ENCODE assay signal across 28 cellular contexts in the genomic region with DNA sequence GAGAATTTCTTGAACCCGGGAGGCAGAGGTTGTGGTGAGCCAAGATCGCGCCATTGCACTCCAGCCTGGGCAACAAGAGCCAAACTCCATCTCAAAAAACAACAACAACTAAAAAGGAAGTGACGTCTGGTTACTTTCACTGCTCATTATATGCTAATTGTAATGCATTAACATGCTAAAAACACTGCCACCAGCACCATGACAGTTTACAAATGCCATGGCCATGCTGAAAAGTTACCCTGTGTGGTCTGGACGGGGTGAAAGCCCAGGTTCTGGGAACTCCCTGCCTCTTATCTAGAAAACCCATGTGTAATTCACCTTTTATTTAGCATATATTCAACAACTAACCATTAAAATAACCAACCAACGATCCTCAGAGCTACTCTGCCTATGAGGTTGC. TPM values are rescaled to one million over a fixed set of nuclear protein-coding genes. Genes with fewer than 3 reads are reported as not detected.
DNase-seq lines count a peak whose midpoint lies in the region; ATAC-seq lines count a peak whose summit lies in the region.
"Had no signal": no experiment of that assay in that cellular context is flagged by ENCODE, and none has a peak within 500 bp of the region (broad histone marks: within the 10 kb centered on the region; RNA-seq: fewer than 3 reads in every experiment).

No MANE protein-coding gene starts in this region.

- no peak overlapping the region for H3K4me3 ChIP-seq in naive thymus-derived CD4-positive, alpha-beta T cell (ENCODE audit: low read length)
- H3K4me3 ChIP-seq: BLaER1 treated with 17β-estradiol and CSF1 and Interleukin-3, amounts not matched to agents 10 nM and 100 nM; esophagus squamous epithelium; lung; SJCRH30; thyroid gland had no signal

- DNase-seq in activated naive CD8-positive, alpha-beta T cell treated with anti-CD3 and anti-CD28 coated beads for 36 hours, result no peak
- DNase-seq in activated naive CD8-positive, alpha-beta T cell treated with anti-CD3 and anti-CD28 coated beads, Interleukin-2, amount 50 U/mL, for 24 hours, result no peak
- DNase-seq in naive thymus-derived CD4-positive, alpha-beta T cell, result no peak
- DNase-seq in central memory CD4-positive, alpha-beta T cell, result no peak
- DNase-seq in iPS-NIHi11 (ENCODE audit: low spot score), result no peak
- DNase-seq: activated B cell treated with CpG ODN at 0.5 μM for 24 hours; activated CD4-positive, alpha-beta T cell treated with anti-CD3 and anti-CD28 coated beads, Interleukin-2, amount 50 U/mL, for 48 hours; activated gamma-delta T cell; activated T-cell treated with anti-CD3 and anti-CD28 coated beads for 4 hours; cortex of kidney; DND-41; esophagus squamous epithelium; H9; NCI-H1105 treated with DMSO at 0.1 percent for 48 hours; NCI-H1930; NCI-H526 treated with DMSO at 0.1 percent for 48 hours; nucleus accumbens; SJCRH30; stimulated activated naive CD8-positive, alpha-beta T cell treated with anti-CD3 and anti-CD28 coated beads, Interleukin-15, amount 100 ng/mL, for 72 hours; thyroid gland had no signal

- no peaks in the 10 kb centered on the region for H3K9me3 ChIP-seq in naive thymus-derived CD4-positive, alpha-beta T cell (ENCODE audit: control insufficient read depth in 2 of 3, low read length in 3 of 3)
- H3K9me3 ChIP-seq: esophagus squamous epithelium, SJCRH30, thyroid gland had no signal

- H3K27ac Mint-ChIP-seq in activated naive CD8-positive, alpha-beta T cell, result peak overlapping the region; percentile 22
- H3K27ac Mint-ChIP-seq in activated naive CD8-positive, alpha-beta T cell treated with anti-CD3 and anti-CD28 coated beads for 36 hours, result no peak overlapping the region
- no peak overlapping the region for H3K27ac Mint-ChIP-seq in activated naive CD8-positive, alpha-beta T cell treated with anti-CD3 and anti-CD28 coated beads, Interleukin-2, amount 50 U/mL, for 24 hours
- peak overlapping the region in 8 of 9 donors; percentile 8 to 97 (median 70) for H3K27ac Mint-ChIP-seq in naive thymus-derived CD4-positive, alpha-beta T cell
- H3K27ac Mint-ChIP-seq: activated B cell treated with CpG ODN at 0.5 μM for 24 hours; stimulated activated naive CD8-positive, alpha-beta T cell treated with anti-CD3 and anti-CD28 coated beads, Interleukin-15, amount 100 ng/mL, for 72 hours had no signal

- peaks cover 14% of the 10 kb centered on the region for H3K4me1 Mint-ChIP-seq in activated naive CD8-positive, alpha-beta T cell (ENCODE audit: low read depth)
- H3K4me1 Mint-ChIP-seq in activated naive CD8-positive, alpha-beta T cell treated with anti-CD3 and anti-CD28 coated beads for 36 hours, result peaks cover 12% of the 10 kb centered on the region
- peaks cover 14% of the 10 kb centered on the region for H3K4me1 Mint-ChIP-seq in activated naive CD8-positive, alpha-beta T cell treated with anti-CD3 and anti-CD28 coated beads, Interleukin-2, amount 50 U/mL, for 24 hours
- peaks cover 7 to 15% (median 11%) of the 10 kb centered on the region in 7 donors for H3K4me1 Mint-ChIP-seq in naive thymus-derived CD4-positive, alpha-beta T cell

- H3K27me3 ChIP-seq in naive thymus-derived CD4-positive, alpha-beta T cell (ENCODE audit: control insufficient read depth in 2 of 2, insufficient read depth in 2 of 2, low read length in 2 of 2), result no peaks in the 10 kb centered on the region
- H3K27me3 ChIP-seq: BLaER1 treated with 17β-estradiol and CSF1 and Interleukin-3, amounts not matched to agents 10 nM and 100 nM; esophagus squamous epithelium; SJCRH30; thyroid gland had no signal

- intact Hi-C loops in naive thymus-derived CD4-positive, alpha-beta T cell (cut with micrococcal nuclease), result loop anchor here in 1 of 2 donors (5.0 kb wide), 1 partner anchor 173 kb away; no protein-coding TSS in a partner anchor

- POLR2A ChIA-PET in naive thymus-derived CD4-positive, alpha-beta T cell (lab: Charles Lee), result interaction anchor here (0.6 kb wide), 1 partner anchor 352 kb away, joined by 3 read pairs; no protein-coding TSS in a partner anchor

- H3K36me3 ChIP-seq in naive thymus-derived CD4-positive, alpha-beta T cell (ENCODE audit: control insufficient read depth in 2 of 3, insufficient read depth in 3 of 3, low read length in 3 of 3), result no peaks in the 10 kb centered on the region
- H3K36me3 ChIP-seq: BLaER1 treated with 17β-estradiol and CSF1 and Interleukin-3, amounts not matched to agents 10 nM and 100 nM; esophagus squamous epithelium; SJCRH30; thyroid gland had no signal

- H3K4me3 Mint-ChIP-seq in activated naive CD8-positive, alpha-beta T cell, result peak overlapping the region; percentile 54
- no peak overlapping the region for H3K4me3 Mint-ChIP-seq in activated naive CD8-positive, alpha-beta T cell treated with anti-CD3 and anti-CD28 coated beads for 36 hours
- H3K4me3 Mint-ChIP-seq in activated naive CD8-positive, alpha-beta T cell treated with anti-CD3 and anti-CD28 coated beads, Interleukin-2, amount 50 U/mL, for 24 hours, result peak overlapping the region; percentile 1
- H3K4me3 Mint-ChIP-seq in naive thymus-derived CD4-positive, alpha-beta T cell, result peak overlapping the region in 9 of 10 donors; percentile 31 to 95 (median 60)
- H3K4me3 Mint-ChIP-seq: activated B cell treated with CpG ODN at 0.5 μM for 24 hours had no signal

- H3K27me3 Mint-ChIP-seq in activated naive CD8-positive, alpha-beta T cell, result no peaks in the 10 kb centered on the region
- H3K27me3 Mint-ChIP-seq in activated naive CD8-positive, alpha-beta T cell treated with anti-CD3 and anti-CD28 coated beads for 36 hours, result no peaks in the 10 kb centered on the region
- H3K27me3 Mint-ChIP-seq in activated naive CD8-positive, alpha-beta T cell treated with anti-CD3 and anti-CD28 coated beads, Interleukin-2, amount 50 U/mL, for 24 hours, result no peaks in the 10 kb centered on the region
- H3K27me3 Mint-ChIP-seq in naive thymus-derived CD4-positive, alpha-beta T cell, result no peaks in the 10 kb centered on the region
- H3K27me3 Mint-ChIP-seq: activated B cell treated with CpG ODN at 0.5 μM for 24 hours; stimulated activated naive CD8-positive, alpha-beta T cell treated with anti-CD3 and anti-CD28 coated beads, Interleukin-15, amount 100 ng/mL, for 72 hours had no signal

- H3K27ac ChIP-seq in naive thymus-derived CD4-positive, alpha-beta T cell (ENCODE audit: low read depth, low read length), result no peak overlapping the region
- H3K27ac ChIP-seq: esophagus squamous epithelium, SJCRH30 had no signal

- CTCF ChIA-PET in naive thymus-derived CD4-positive, alpha-beta T cell (lab: Charles Lee), result interaction anchor here (0.7 kb wide), 1 partner anchor 216 kb away, joined by 3 read pairs; no protein-coding TSS in a partner anchor

- H3K36me3 Mint-ChIP-seq in activated naive CD8-positive, alpha-beta T cell, result peaks cover 6% of the 10 kb centered on the region
- H3K36me3 Mint-ChIP-seq in activated naive CD8-positive, alpha-beta T cell treated with anti-CD3 and anti-CD28 coated beads for 36 hours, result no peaks in the 10 kb centered on the region
- H3K36me3 Mint-ChIP-seq in activated naive CD8-positive, alpha-beta T cell treated with anti-CD3 and anti-CD28 coated beads, Interleukin-2, amount 50 U/mL, for 24 hours (ENCODE audit: low read depth), result peaks cover 2% of the 10 kb centered on the region
- peaks cover 0 to 24% (median 5%) of the 10 kb centered on the region in 5 donors for H3K36me3 Mint-ChIP-seq in naive thymus-derived CD4-positive, alpha-beta T cell

- no peak for ATAC-seq in activated naive CD8-positive, alpha-beta T cell treated with anti-CD3 and anti-CD28 coated beads, Interleukin-2, amount 50 U/mL, for 24 hours
- ATAC-seq in naive thymus-derived CD4-positive, alpha-beta T cell, result no peak
- ATAC-seq in HG03039 (IDR thresholded peaks at IDR 0.05; ENCODE audit: unreplicated experiment), result no peak
- ATAC-seq: stimulated activated naive CD8-positive, alpha-beta T cell treated with anti-CD3 and anti-CD28 coated beads, Interleukin-15, amount 100 ng/mL, for 72 hours had no signal

- peaks cover 6 to 9% of the 10 kb centered on the region in 2 donors for H3K4me1 ChIP-seq in naive thymus-derived CD4-positive, alpha-beta T cell (ENCODE audit: control insufficient read depth in 2 of 2, insufficient read depth in 2 of 2, low read length in 2 of 2)

- H3K9me3 Mint-ChIP-seq in activated naive CD8-positive, alpha-beta T cell (ENCODE audit: low read depth), result no peaks in the 10 kb centered on the region
- H3K9me3 Mint-ChIP-seq in activated naive CD8-positive, alpha-beta T cell treated with anti-CD3 and anti-CD28 coated beads for 36 hours, result no peaks in the 10 kb centered on the region
- H3K9me3 Mint-ChIP-seq in activated naive CD8-positive, alpha-beta T cell treated with anti-CD3 and anti-CD28 coated beads, Interleukin-2, amount 50 U/mL, for 24 hours, result no peaks in the 10 kb centered on the region
- no peaks in the 10 kb centered on the region for H3K9me3 Mint-ChIP-seq in naive thymus-derived CD4-positive, alpha-beta T cell
- H3K9me3 Mint-ChIP-seq: activated B cell treated with CpG ODN at 0.5 μM for 24 hours; stimulated activated naive CD8-positive, alpha-beta T cell treated with anti-CD3 and anti-CD28 coated beads, Interleukin-15, amount 100 ng/mL, for 72 hours had no signal

RNA-seq across cellular contexts. Expression of a gene that starts 28.1 kb away (rescaled TPM):
- 1 to 10 TPM in 1 of 2 experiments, under 1 TPM in 1; 0.89 to 1.1 TPM for total RNA-seq in activated naive CD8-positive, alpha-beta T cell treated with anti-CD3 and anti-CD28 coated beads for 36 hours
- 1 to 10 TPM in 4 of 5 experiments, under 1 TPM in 1; 0.96 to 6.0 (median 1.5) TPM for total RNA-seq in naive thymus-derived CD4-positive, alpha-beta T cell
- 1 to 10 TPM in 1 of 2 donors, not detected in 1; 1.7 TPM for polyA plus RNA-seq in naive thymus-derived CD4-positive, alpha-beta T cell

RNA-seq across cellular contexts. Expression of a gene that starts 29.6 kb away (rescaled TPM):
- 10 to 100 TPM in 1 of 2 experiments, 1 to 10 TPM in 1; 9.5 to 12.0 TPM for total RNA-seq in activated naive CD8-positive, alpha-beta T cell treated with anti-CD3 and anti-CD28 coated beads for 36 hours
- 1 to 10 TPM; 2.8 to 7.5 (median 4.6) TPM for total RNA-seq in naive thymus-derived CD4-positive, alpha-beta T cell
- under 1 TPM in 1 of 2 donors, not detected in 1; 0.34 TPM for polyA plus RNA-seq in naive thymus-derived CD4-positive, alpha-beta T cell

RNA-seq across cellular contexts. Expression of a gene that starts 41.9 kb away (rescaled TPM):
- total RNA-seq in activated naive CD8-positive, alpha-beta T cell treated with anti-CD3 and anti-CD28 coated beads for 36 hours, result 100 to 1,000 TPM; 538 to 547 TPM
- 100 to 1,000 TPM in 1 of 5 experiments, 10 to 100 TPM in 4; 73.1 to 169 (median 95.3) TPM for total RNA-seq in naive thymus-derived CD4-positive, alpha-beta T cell
- 100 to 1,000 TPM; 126 to 145 TPM for polyA plus RNA-seq in naive thymus-derived CD4-positive, alpha-beta T cell

RNA-seq across cellular contexts. Expression of a gene that starts 44.1 kb away (rescaled TPM):
- under 1 TPM; 0.58 to 0.72 TPM for total RNA-seq in activated naive CD8-positive, alpha-beta T cell treated with anti-CD3 and anti-CD28 coated beads for 36 hours
- 1 to 10 TPM; 1.4 to 3.6 (median 2.8) TPM for total RNA-seq in naive thymus-derived CD4-positive, alpha-beta T cell
- 1 to 10 TPM in 1 of 2 donors, under 1 TPM in 1; 0.51 to 1.1 TPM for polyA plus RNA-seq in naive thymus-derived CD4-positive, alpha-beta T cell
- total RNA-seq: bronchial epithelial cell, esophagus squamous epithelium, HT-29, M059J, pulmonary artery endothelial cell, SJCRH30 had no signal

RNA-seq across cellular contexts. Expression of a gene that starts 47.8 kb away (rescaled TPM):
- 10 to 100 TPM; 83.0 to 83.2 TPM for total RNA-seq in activated naive CD8-positive, alpha-beta T cell treated with anti-CD3 and anti-CD28 coated beads for 36 hours
- 10 to 100 TPM; 38.2 to 83.3 (median 56.7) TPM for total RNA-seq in naive thymus-derived CD4-positive, alpha-beta T cell
- 1 to 10 TPM; 3.8 to 8.3 TPM for polyA plus RNA-seq in naive thymus-derived CD4-positive, alpha-beta T cell

Comparison
In these comparisons a context has a peak if more than half of its experiments do, and no peak if none do; other contexts are left out.
1. H3K27ac Mint-ChIP-seq: peak in activated naive CD8-positive, alpha-beta T cell (single experiment) and naive thymus-derived CD4-positive, alpha-beta T cell (8 of 9); none in activated naive CD8-positive, alpha-beta T cell treated with anti-CD3 and anti-CD28 coated beads for 36 hours (single experiment) and activated naive CD8-positive, alpha-beta T cell treated with anti-CD3 and anti-CD28 coated beads, Interleukin-2, amount 50 U/mL, for 24 hours (single experiment).